8 cellular contexts compared by ENCODE assay signal in the genomic region with DNA sequence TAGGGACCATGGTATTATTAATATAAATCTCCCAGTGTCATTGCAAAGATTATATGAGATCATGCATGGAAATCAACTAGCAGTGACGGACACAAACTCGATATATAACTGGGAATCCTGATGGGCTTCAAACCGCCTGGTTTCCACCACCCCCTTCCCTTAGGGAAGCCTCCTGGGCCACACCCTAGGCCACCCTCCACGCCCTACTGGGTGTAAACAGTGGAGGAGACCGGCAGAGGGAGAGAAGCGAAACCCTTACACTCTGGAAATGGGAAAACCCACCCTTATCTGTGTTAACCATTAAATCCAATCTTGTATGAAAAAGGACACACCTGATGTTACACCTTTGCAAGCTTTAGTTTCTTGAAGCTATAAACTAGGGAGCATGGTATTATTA. TPM values are rescaled to one million over a fixed set of nuclear protein-coding genes. Genes with fewer than 3 reads are reported as not detected.
A peak's percentile ranks its signal among the peaks of the same experiment; 100 is the strongest.
DNase-seq lines count a peak whose midpoint lies in the region; ATAC-seq and TF ChIP-seq lines count a peak whose summit lies in the region.

No MANE protein-coding gene starts in this region.

- peaks cover 22% of the 10 kb centered on the region for H3K4me1 Mint-ChIP-seq in activated T-cell treated with anti-CD3 and anti-CD28 coated beads, Interleukin-2, amount 50 U/mL, for 24 hours (ENCODE audit: low read depth)

- peak; percentile 19 for DNase-seq in activated T-cell treated with anti-CD3 and anti-CD28 coated beads, Interleukin-2, amount 50 U/mL, for 1 hour
- no peak for DNase-seq in activated T-cell treated with anti-CD3 and anti-CD28 coated beads, Interleukin-2, amount 50 U/mL, for 24 hours
- DNase-seq in body of pancreas (no peak), right lobe of liver (no peak), upper lobe of right lung (no peak), Ammon's horn (ENCODE audit: low spot score) (no peak)

- H3K9me3 ChIP-seq in body of pancreas (no peaks in the 10 kb centered on the region), right lobe of liver (no peaks in the 10 kb centered on the region), upper lobe of right lung (no peaks in the 10 kb centered on the region)

- H3K27ac Mint-ChIP-seq in activated T-cell treated with anti-CD3 and anti-CD28 coated beads, Interleukin-2, amount 50 U/mL, for 24 hours: no peak overlapping the region

- H3K4me3 ChIP-seq in body of pancreas: peak overlapping the region; percentile 36 to 63
- peak overlapping the region; percentile 62 to 78 (median 65) for H3K4me3 ChIP-seq in right lobe of liver
- peak overlapping the region; percentile 70 for H3K4me3 ChIP-seq in upper lobe of right lung

- H3K9me3 Mint-ChIP-seq in activated T-cell treated with anti-CD3 and anti-CD28 coated beads, Interleukin-2, amount 50 U/mL, for 24 hours: no peaks in the 10 kb centered on the region

- ATAC-seq in body of pancreas: no peak
- no peak for ATAC-seq in right lobe of liver
- no peak for ATAC-seq in upper lobe of right lung
- no peak for ATAC-seq in HG02759 (IDR thresholded peaks at IDR 0.05; ENCODE audit: unreplicated experiment)
- ATAC-seq in GM21381 (IDR thresholded peaks at IDR 0.05; ENCODE audit: unreplicated experiment): no peak

- H3K27me3 ChIP-seq in body of pancreas (no peaks in the 10 kb centered on the region), right lobe of liver (no peaks in the 10 kb centered on the region), upper lobe of right lung (no peaks in the 10 kb centered on the region)

- WGBS in body of pancreas, 2 donors: 85 to 86% methylated on average over 6 of the region's 6 CpGs
- 92% methylated on average over 2 of the region's 6 CpGs for WGBS in right lobe of liver (ENCODE audit: insufficient coverage, low coverage, low lambda C conversion rate, missing lambda C conversion rate)

- H3K4me3 Mint-ChIP-seq in activated T-cell treated with anti-CD3 and anti-CD28 coated beads, Interleukin-2, amount 50 U/mL, for 24 hours: no peak overlapping the region

- intact Hi-C loops in body of pancreas (cut with DNase I) (no loop called here), right lobe of liver (cut with DNase I) (loop anchor here in 1 of 2 donors (10.0 kb wide), 2 partner anchors 94 to 404 kb away; no protein-coding TSS in a partner anchor), upper lobe of right lung (cut with DNase I) (no loop called here)

- H3K4me1 ChIP-seq in body of pancreas (peaks cover 17% of the 10 kb centered on the region), right lobe of liver (peaks cover 0 to 10% (median 4%) of the 10 kb centered on the region in 4 donors), upper lobe of right lung (peaks cover 10% of the 10 kb centered on the region)

- H3K27me3 Mint-ChIP-seq in activated T-cell treated with anti-CD3 and anti-CD28 coated beads, Interleukin-2, amount 50 U/mL, for 24 hours: no peaks in the 10 kb centered on the region

- TF ChIP-seq POLR2A in body of pancreas (IDR thresholded peaks at IDR 0.05): no peak
- no peak for TF ChIP-seq POLR2A in right lobe of liver (IDR thresholded peaks at IDR 0.05)

- TF ChIP-seq CTCF in body of pancreas (IDR thresholded peaks at IDR 0.05) (no peak), right lobe of liver (IDR thresholded peaks at IDR 0.05) (no peak), upper lobe of right lung (IDR thresholded peaks at IDR 0.05) (no peak)

- H3K36me3 ChIP-seq in body of pancreas (replicated peaks in 1 of 2; ENCODE audit: insufficient read depth in 1 of 2, low read depth in 2 of 2) (no peaks in the 10 kb centered on the region), right lobe of liver (peaks cover 0 to 6% (median 0%) of the 10 kb centered on the region in 4 donors), upper lobe of right lung (peaks cover 25% of the 10 kb centered on the region)

- H3K27ac ChIP-seq in body of pancreas: peak overlapping the region in 3 of 4 donors; percentile 87 to 91 (median 88)
- H3K27ac ChIP-seq in right lobe of liver: peak overlapping the region in 2 of 3 donors; percentile 75 to 76
- peak overlapping the region; percentile 90 for H3K27ac ChIP-seq in upper lobe of right lung

- H3K36me3 Mint-ChIP-seq in activated T-cell treated with anti-CD3 and anti-CD28 coated beads, Interleukin-2, amount 50 U/mL, for 24 hours (ENCODE audit: low read depth): peaks cover 23% of the 10 kb centered on the region

RNA-seq across cellular contexts. Expression of gene ZNHIT6, which starts 0.6 kb away (rescaled TPM):
- 1 to 10 TPM; 4.9 to 6.5 TPM for total RNA-seq in body of pancreas
- total RNA-seq in right lobe of liver: 1 to 10 TPM; 3.1 to 5.1 (median 4.2) TPM
- 12.9 TPM for total RNA-seq in upper lobe of right lung
